9 cellular contexts compared by ENCODE assay signal in the genomic region with DNA sequence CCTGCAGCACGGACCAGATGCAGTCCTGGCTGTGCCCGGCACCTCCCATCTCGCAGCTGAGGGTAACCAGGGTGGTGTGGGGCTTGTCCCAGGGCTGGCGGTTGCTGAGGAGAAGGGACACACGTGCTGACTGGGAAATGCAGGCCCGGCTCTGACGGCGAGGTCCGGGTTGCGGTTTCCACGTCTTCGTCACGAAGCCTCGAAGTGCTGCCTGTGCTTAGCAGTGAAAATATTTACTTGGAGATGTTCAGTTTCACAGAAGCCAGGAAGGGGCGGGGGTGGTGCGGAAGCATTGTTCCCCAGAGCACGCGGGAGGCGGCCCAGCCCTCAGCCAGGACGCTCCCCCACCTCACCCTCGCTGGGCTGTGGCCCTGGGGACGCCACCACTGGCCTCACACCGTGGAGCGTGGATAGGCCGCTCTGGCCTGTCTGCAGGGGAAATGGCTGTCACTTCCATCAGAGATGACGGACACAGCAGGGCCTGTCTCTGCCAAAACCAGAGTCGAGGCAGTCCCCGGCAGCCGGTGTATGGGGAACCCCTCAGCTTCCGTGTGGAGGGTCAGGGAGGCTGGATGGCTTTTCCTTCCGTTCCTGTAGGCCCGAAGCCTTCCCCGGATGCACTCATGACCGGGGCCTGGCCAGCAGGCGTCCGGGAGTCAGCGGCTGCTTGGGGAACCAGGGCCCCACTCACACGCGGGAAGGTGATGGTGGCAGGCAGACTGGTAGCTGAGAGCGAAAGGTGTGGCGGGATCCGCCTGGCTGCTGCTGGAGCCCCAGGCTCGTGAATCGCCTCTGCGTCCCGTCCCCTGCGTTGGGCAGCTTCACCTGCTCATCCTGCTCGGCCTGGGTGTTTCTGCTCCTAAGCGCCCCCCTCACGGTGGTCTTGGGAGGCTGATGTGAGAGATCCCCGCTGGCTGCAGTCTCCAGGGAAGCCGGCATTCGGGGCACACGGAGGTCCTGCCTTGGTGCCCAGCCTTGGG. TPM values are rescaled to one million over a fixed set of nuclear protein-coding genes. Genes with fewer than 3 reads are reported as not detected.
DNase-seq lines count a peak whose midpoint lies in the region; ATAC-seq and TF ChIP-seq lines count a peak whose summit lies in the region.
"Had no signal": no experiment of that assay in that cellular context is flagged by ENCODE, and none has a peak within 500 bp of the region (broad histone marks: within the 10 kb centered on the region; RNA-seq: fewer than 3 reads in every experiment).

No MANE protein-coding gene starts in this region.

- H3K27me3 ChIP-seq in breast epithelium (no peaks in the 10 kb centered on the region), mammary epithelial cell (ENCODE audit: insufficient read depth, low read length) (no peaks in the 10 kb centered on the region), esophagus muscularis mucosa (no peaks in the 10 kb centered on the region)

- H3K4me1 ChIP-seq in breast epithelium (peaks cover 3 to 5% of the 10 kb centered on the region in 2 donors), mammary epithelial cell (ENCODE audit: insufficient read depth, low read length) (peaks cover 8% of the 10 kb centered on the region), esophagus muscularis mucosa (peaks cover 42 to 58% (median 55%) of the 10 kb centered on the region in 4 donors)
- H3K4me1 ChIP-seq: A549 had no signal

- TF ChIP-seq CTCF in breast epithelium (IDR thresholded peaks at IDR 0.05) (no peak), mammary epithelial cell (conservative IDR thresholded peaks at IDR 0.05 in 1 of 2, IDR thresholded peaks at IDR 0.05 in 1 of 2; ENCODE audit: extremely low read depth in 1 of 2, insufficient read depth in 1 of 2, low read depth in 1 of 2, low read length in 2 of 2) (no peak), esophagus muscularis mucosa (IDR thresholded peaks at IDR 0.05) (no peak)

- dilution Hi-C loops in mammary epithelial cell (cut with HindIII; ENCODE audit: low sequenced_read_pairs) = no loop called here

- CTCF ChIA-PET in mammary epithelial cell (lab: Charles Lee; ENCODE audit: low non-redundant PET) = no interaction called here

- H3K9me3 ChIP-seq in breast epithelium (no peaks in the 10 kb centered on the region), mammary epithelial cell (replicated peaks; ENCODE audit: insufficient read depth, low read length) (no peaks in the 10 kb centered on the region), esophagus muscularis mucosa (no peaks in the 10 kb centered on the region)
- H3K9me3 ChIP-seq: A549 had no signal

- 97% methylated on average over 22 of the region's 54 CpGs for WGBS in mammary epithelial cell (ENCODE audit: low coverage, missing lambda C conversion rate)
- 59% methylated on average over 25 of the region's 54 CpGs for WGBS in esophagus muscularis mucosa

- BruUV-seq in mammary epithelial cell (replicated peaks; lab: Mats Ljungman, UMichigan) = no TSS peak

- peak overlapping the region in 1 of 3 donors; percentile 8 for H3K4me3 ChIP-seq in breast epithelium
- H3K4me3 ChIP-seq in mammary epithelial cell (replicated peaks in 1 of 3; ENCODE audit: insufficient read depth in 1 of 3, low read depth in 2 of 3, low read length in 3 of 3) = no peak overlapping the region
- H3K4me3 ChIP-seq in esophagus muscularis mucosa = no peak overlapping the region
- no peak overlapping the region for H3K4me3 ChIP-seq in skeletal muscle cell (ENCODE audit: low read depth, low read length)
- H3K4me3 ChIP-seq: A549 had no signal

- in situ Hi-C loops in mammary epithelial cell (cut with MboI; ENCODE audit: low sequenced_read_pairs in 2 of 2) = no loop called here

- DNase-seq in breast epithelium (ENCODE audit: low spot score in 2 of 2) (no peak), mammary epithelial cell (no peak), esophagus muscularis mucosa (ENCODE audit: extremely low spot score) (no peak), skeletal muscle cell (ENCODE audit: low read depth) (peak; percentile 75), NCI-H446 treated with DMSO at 0.1 percent for 48 hours (lab: John Stamatoyannopoulos, UW) (no peak), foreskin melanocyte (no peak)

- TF ChIP-seq POLR2A in breast epithelium (IDR thresholded peaks at IDR 0.05) (no peak), esophagus muscularis mucosa (IDR thresholded peaks at IDR 0.05; ENCODE audit: low read depth) (no peak)

- H3K79me2 ChIP-seq in mammary epithelial cell (ENCODE audit: insufficient read depth, low read length) = no peaks in the 10 kb centered on the region

- intact Hi-C loops in breast epithelium (cut with DNase I; ENCODE audit: low total_unique reads) (no loop called here), mammary epithelial cell (cut with micrococcal nuclease) (no loop called here), esophagus muscularis mucosa (cut with DNase I) (no loop called here)

- no peak overlapping the region for H2AFZ ChIP-seq in mammary epithelial cell (ENCODE audit: low read depth, low read length)

- no peaks in the 10 kb centered on the region for H4K20me1 ChIP-seq in mammary epithelial cell (ENCODE audit: insufficient read depth, low read length)

- H3K9ac ChIP-seq in mammary epithelial cell (ENCODE audit: insufficient read depth, low read length) = no peak overlapping the region

- ATAC-seq in HG02571 (IDR thresholded peaks at IDR 0.05; ENCODE audit: unreplicated experiment) (no peak), GM21526 (IDR thresholded peaks at IDR 0.05; ENCODE audit: low FRiP score, unreplicated experiment) (no peak)
- ATAC-seq: A549 had no signal

- peak overlapping the region; percentile 66 to 92 for H3K27ac ChIP-seq in breast epithelium
- H3K27ac ChIP-seq in mammary epithelial cell (ENCODE audit: insufficient read depth, low read depth, low read length) = no peak overlapping the region
- peak overlapping the region; percentile 72 to 84 (median 80) for H3K27ac ChIP-seq in esophagus muscularis mucosa (replicated peaks in 1 of 4)
- H3K27ac ChIP-seq: A549 had no signal

- peak; percentile 88 for TF ChIP-seq EP300 in esophagus muscularis mucosa (IDR thresholded peaks at IDR 0.05)

- no peak overlapping the region for H3K4me2 ChIP-seq in mammary epithelial cell (ENCODE audit: insufficient read depth, low read depth, low read length)
- H3K4me2 ChIP-seq: A549 had no signal

- no peaks in the 10 kb centered on the region for H3K36me3 ChIP-seq in breast epithelium
- no peaks in the 10 kb centered on the region for H3K36me3 ChIP-seq in mammary epithelial cell (ENCODE audit: insufficient read depth, low read length)
- H3K36me3 ChIP-seq in esophagus muscularis mucosa = no peaks in the 10 kb centered on the region

RNA-seq across cellular contexts. Expression of a gene that starts 14.7 kb away (rescaled TPM):
- total RNA-seq in breast epithelium = 10 to 100 TPM; 20.0 to 22.9 (median 22.1) TPM
- 10 to 100 TPM; 19.3 to 25.0 TPM for total RNA-seq in mammary epithelial cell
- polyA plus RNA-seq in mammary epithelial cell = 14.1 TPM
- polyA minus RNA-seq in mammary epithelial cell = 9.7 TPM
- 10 to 100 TPM; 15.8 to 21.6 (median 18.7) TPM for total RNA-seq in esophagus muscularis mucosa
